Comparison of ENCODE assay signal across 1 cellular context in the genomic region with DNA sequence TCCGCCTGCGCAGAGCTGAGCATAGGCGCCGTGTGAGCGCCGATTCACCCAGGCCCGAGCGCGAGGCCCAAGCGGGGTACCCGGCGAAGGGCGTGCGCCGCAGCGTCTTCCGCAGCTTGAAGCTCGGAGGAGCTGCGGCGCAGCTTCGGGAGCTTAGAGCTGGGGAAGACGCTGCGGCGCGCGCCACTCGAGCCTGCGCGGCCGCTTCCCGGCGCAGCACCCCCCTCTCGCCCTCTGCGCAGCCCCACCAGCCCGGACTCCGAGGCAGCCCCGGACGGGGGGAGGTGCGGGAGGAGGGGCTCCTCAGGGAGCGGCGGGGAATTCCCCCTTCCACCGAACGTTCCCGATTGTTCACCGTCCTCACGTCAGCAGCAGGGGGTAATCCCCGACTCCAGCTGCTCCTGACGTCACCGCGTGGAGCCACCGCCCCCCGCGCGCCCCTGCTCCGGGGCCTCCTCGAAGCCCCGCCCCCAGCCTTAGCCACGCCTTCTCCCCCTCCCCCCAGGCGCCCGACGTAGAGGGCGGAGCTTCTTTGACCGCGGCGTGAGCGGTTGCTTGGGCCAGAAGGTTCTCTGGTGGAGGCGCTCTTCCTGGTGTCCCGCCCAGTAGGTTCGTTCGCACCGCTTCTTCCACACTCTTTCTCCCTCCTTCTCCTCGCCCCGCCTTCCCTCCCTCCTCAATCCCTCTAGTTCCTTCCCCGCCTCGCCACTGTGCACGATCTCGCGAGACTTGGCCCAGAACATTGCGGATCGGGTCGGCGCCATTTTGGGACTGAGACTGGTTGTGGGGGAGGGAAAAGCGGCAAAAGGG.
A peak's percentile ranks its signal among the peaks of the same experiment; 100 is the strongest.
TF ChIP-seq lines count a peak whose summit lies in the region.

Gene GPBP1 (plus strand): TSS at position 742 of the 810 bp plus-strand sequence. CDS start 40,072 bp downstream, outside the sequence.

TF ChIP-seq in HepG2, 621 proteins besides CTCF, POLR2A, EP300 and RAD21 (continued from another document and continues in another):
- TF ChIP-seq ETV5 (CRISPR knock-in tag; IDR thresholded peaks at IDR 0.05; ENCODE audit: borderline replicate concordance) (peak; percentile 1; the same call in 1 of the 2 replicates), JUND (CRISPR knock-in tag; IDR thresholded peaks at IDR 0.05) (no peak; the same call in 1 of the 2 replicates), MAZ (IDR thresholded peaks at IDR 0.05; ENCODE audit: borderline replicate concordance, low read depth, low read length) (peak; percentile 97), MAZ (CRISPR knock-in tag; IDR thresholded peaks at IDR 0.05; ENCODE audit: low read depth) (peak; percentile 97), MTERF4 (CRISPR knock-in tag; IDR thresholded peaks at IDR 0.05) (no peak), RNF2 (conservative IDR thresholded peaks at IDR 0.05; ENCODE audit: low read depth) (peak; percentile 81), MAFG (CRISPR knock-in tag; IDR thresholded peaks at IDR 0.05) (no peak), ZNF569 (CRISPR knock-in tag; IDR thresholded peaks at IDR 0.05; ENCODE audit: borderline replicate concordance) (0 out of 2 replicates have a peak, but pooled peaks have one; percentile 31), SAP130 (CRISPR knock-in tag; IDR thresholded peaks at IDR 0.05; ENCODE audit: low read depth) (peak; percentile 95), U2AF2 (IDR thresholded peaks at IDR 0.05; ENCODE audit: low read depth, low read length) (no peak), ZBTB42 (CRISPR knock-in tag; IDR thresholded peaks at IDR 0.05) (peak; percentile 57; the same call in 1 of the 2 replicates), MTA3 (CRISPR knock-in tag; IDR thresholded peaks at IDR 0.05) (no peak), NFE2L1 (CRISPR knock-in tag; IDR thresholded peaks at IDR 0.05; ENCODE audit: borderline replicate concordance) (no peak), BHLHE40 (IDR thresholded peaks at IDR 0.05; ENCODE audit: low read length) (no peak), PPARG (CRISPR knock-in tag; conservative IDR thresholded peaks at IDR 0.05) (no peak), CREBL2 (CRISPR knock-in tag; IDR thresholded peaks at IDR 0.05; ENCODE audit: borderline replicate concordance) (no peak), SMAD9 (CRISPR knock-in tag; IDR thresholded peaks at IDR 0.05) (no peak), KLF15 (CRISPR knock-in tag; IDR thresholded peaks at IDR 0.05; ENCODE audit: borderline replicate concordance) (0 out of 2 replicates have a peak, but pooled peaks have one; percentile 65), GTF2F1 (IDR thresholded peaks at IDR 0.05; ENCODE audit: low read length) (0 out of 2 replicates have a peak, but pooled peaks have one; percentile 22), SOX5 (CRISPR knock-in tag; IDR thresholded peaks at IDR 0.05; ENCODE audit: borderline replicate concordance) (peak; percentile 66; the same call in 1 of the 2 replicates), STAT5B (CRISPR knock-in tag; IDR thresholded peaks at IDR 0.05) (no peak; the same call in 1 of the 2 replicates), CC2D1A (CRISPR knock-in tag; IDR thresholded peaks at IDR 0.05) (no peak; the same call in 1 of the 2 replicates), ZNF121 (CRISPR knock-in tag; IDR thresholded peaks at IDR 0.05) (no peak; the same call in 1 of the 2 replicates), PLRG1 (conservative IDR thresholded peaks at IDR 0.05) (no peak), RARG (CRISPR knock-in tag; IDR thresholded peaks at IDR 0.05; ENCODE audit: low read depth) (no peak), ZNF788 (CRISPR knock-in tag; IDR thresholded peaks at IDR 0.05; ENCODE audit: borderline replicate concordance) (peak; percentile 70), ZNF580 (CRISPR knock-in tag; IDR thresholded peaks at IDR 0.05; ENCODE audit: borderline replicate concordance, low read depth) (no peak), ZSCAN12 (CRISPR knock-in tag; IDR thresholded peaks at IDR 0.05) (no peak), ZBTB14 (CRISPR knock-in tag; IDR thresholded peaks at IDR 0.05) (peak; percentile 69), GABPA (IDR thresholded peaks at IDR 0.05; ENCODE audit: low read depth, low read length) (no peak), GABPA (CRISPR knock-in tag; IDR thresholded peaks at IDR 0.05; ENCODE audit: low read depth) (peak; percentile 43; the same call in 1 of the 2 replicates)
- TF ChIP-seq, protein P1, sequence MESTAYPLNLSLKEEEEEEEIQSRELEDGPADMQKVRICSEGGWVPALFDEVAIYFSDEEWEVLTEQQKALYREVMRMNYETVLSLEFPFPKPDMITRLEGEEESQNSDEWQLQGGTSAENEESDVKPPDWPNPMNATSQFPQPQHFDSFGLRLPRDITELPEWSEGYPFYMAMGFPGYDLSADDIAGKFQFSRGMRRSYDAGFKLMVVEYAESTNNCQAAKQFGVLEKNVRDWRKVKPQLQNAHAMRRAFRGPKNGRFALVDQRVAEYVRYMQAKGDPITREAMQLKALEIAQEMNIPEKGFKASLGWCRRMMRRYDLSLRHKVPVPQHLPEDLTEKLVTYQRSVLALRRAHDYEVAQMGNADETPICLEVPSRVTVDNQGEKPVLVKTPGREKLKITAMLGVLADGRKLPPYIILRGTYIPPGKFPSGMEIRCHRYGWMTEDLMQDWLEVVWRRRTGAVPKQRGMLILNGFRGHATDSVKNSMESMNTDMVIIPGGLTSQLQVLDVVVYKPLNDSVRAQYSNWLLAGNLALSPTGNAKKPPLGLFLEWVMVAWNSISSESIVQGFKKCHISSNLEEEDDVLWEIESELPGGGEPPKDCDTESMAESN (CRISPR knock-in tag; conservative IDR thresholded peaks at IDR 0.05): peak; percentile 75; the same call in 1 of the 2 replicates
- TF ChIP-seq, protein P2, sequence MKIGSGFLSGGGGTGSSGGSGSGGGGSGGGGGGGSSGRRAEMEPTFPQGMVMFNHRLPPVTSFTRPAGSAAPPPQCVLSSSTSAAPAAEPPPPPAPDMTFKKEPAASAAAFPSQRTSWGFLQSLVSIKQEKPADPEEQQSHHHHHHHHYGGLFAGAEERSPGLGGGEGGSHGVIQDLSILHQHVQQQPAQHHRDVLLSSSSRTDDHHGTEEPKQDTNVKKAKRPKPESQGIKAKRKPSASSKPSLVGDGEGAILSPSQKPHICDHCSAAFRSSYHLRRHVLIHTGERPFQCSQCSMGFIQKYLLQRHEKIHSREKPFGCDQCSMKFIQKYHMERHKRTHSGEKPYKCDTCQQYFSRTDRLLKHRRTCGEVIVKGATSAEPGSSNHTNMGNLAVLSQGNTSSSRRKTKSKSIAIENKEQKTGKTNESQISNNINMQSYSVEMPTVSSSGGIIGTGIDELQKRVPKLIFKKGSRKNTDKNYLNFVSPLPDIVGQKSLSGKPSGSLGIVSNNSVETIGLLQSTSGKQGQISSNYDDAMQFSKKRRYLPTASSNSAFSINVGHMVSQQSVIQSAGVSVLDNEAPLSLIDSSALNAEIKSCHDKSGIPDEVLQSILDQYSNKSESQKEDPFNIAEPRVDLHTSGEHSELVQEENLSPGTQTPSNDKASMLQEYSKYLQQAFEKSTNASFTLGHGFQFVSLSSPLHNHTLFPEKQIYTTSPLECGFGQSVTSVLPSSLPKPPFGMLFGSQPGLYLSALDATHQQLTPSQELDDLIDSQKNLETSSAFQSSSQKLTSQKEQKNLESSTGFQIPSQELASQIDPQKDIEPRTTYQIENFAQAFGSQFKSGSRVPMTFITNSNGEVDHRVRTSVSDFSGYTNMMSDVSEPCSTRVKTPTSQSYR (CRISPR knock-in tag; IDR thresholded peaks at IDR 0.05; ENCODE audit: borderline replicate concordance): peak; percentile 89
- TF ChIP-seq, protein P3, sequence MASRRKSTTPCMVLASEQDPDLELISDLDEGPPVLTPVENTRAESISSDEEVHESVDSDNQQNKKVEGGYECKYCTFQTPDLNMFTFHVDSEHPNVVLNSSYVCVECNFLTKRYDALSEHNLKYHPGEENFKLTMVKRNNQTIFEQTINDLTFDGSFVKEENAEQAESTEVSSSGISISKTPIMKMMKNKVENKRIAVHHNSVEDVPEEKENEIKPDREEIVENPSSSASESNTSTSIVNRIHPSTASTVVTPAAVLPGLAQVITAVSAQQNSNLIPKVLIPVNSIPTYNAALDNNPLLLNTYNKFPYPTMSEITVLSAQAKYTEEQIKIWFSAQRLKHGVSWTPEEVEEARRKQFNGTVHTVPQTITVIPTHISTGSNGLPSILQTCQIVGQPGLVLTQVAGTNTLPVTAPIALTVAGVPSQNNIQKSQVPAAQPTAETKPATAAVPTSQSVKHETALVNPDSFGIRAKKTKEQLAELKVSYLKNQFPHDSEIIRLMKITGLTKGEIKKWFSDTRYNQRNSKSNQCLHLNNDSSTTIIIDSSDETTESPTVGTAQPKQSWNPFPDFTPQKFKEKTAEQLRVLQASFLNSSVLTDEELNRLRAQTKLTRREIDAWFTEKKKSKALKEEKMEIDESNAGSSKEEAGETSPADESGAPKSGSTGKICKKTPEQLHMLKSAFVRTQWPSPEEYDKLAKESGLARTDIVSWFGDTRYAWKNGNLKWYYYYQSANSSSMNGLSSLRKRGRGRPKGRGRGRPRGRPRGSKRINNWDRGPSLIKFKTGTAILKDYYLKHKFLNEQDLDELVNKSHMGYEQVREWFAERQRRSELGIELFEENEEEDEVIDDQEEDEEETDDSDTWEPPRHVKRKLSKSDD (CRISPR knock-in tag; IDR thresholded peaks at IDR 0.05; ENCODE audit: low read depth): peak; percentile 72
- TF ChIP-seq, protein P4, sequence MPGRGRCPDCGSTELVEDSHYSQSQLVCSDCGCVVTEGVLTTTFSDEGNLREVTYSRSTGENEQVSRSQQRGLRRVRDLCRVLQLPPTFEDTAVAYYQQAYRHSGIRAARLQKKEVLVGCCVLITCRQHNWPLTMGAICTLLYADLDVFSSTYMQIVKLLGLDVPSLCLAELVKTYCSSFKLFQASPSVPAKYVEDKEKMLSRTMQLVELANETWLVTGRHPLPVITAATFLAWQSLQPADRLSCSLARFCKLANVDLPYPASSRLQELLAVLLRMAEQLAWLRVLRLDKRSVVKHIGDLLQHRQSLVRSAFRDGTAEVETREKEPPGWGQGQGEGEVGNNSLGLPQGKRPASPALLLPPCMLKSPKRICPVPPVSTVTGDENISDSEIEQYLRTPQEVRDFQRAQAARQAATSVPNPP (CRISPR knock-in tag; IDR thresholded peaks at IDR 0.05): no peak
- TF ChIP-seq, protein P5, sequence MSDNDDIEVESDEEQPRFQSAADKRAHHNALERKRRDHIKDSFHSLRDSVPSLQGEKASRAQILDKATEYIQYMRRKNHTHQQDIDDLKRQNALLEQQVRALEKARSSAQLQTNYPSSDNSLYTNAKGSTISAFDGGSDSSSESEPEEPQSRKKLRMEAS (IDR thresholded peaks at IDR 0.05): peak; percentile 57
- TF ChIP-seq, protein P6, sequence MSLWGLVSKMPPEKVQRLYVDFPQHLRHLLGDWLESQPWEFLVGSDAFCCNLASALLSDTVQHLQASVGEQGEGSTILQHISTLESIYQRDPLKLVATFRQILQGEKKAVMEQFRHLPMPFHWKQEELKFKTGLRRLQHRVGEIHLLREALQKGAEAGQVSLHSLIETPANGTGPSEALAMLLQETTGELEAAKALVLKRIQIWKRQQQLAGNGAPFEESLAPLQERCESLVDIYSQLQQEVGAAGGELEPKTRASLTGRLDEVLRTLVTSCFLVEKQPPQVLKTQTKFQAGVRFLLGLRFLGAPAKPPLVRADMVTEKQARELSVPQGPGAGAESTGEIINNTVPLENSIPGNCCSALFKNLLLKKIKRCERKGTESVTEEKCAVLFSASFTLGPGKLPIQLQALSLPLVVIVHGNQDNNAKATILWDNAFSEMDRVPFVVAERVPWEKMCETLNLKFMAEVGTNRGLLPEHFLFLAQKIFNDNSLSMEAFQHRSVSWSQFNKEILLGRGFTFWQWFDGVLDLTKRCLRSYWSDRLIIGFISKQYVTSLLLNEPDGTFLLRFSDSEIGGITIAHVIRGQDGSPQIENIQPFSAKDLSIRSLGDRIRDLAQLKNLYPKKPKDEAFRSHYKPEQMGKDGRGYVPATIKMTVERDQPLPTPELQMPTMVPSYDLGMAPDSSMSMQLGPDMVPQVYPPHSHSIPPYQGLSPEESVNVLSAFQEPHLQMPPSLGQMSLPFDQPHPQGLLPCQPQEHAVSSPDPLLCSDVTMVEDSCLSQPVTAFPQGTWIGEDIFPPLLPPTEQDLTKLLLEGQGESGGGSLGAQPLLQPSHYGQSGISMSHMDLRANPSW (CRISPR knock-in tag; IDR thresholded peaks at IDR 0.05; ENCODE audit: borderline replicate concordance): no peak
- TF ChIP-seq, protein P7, sequence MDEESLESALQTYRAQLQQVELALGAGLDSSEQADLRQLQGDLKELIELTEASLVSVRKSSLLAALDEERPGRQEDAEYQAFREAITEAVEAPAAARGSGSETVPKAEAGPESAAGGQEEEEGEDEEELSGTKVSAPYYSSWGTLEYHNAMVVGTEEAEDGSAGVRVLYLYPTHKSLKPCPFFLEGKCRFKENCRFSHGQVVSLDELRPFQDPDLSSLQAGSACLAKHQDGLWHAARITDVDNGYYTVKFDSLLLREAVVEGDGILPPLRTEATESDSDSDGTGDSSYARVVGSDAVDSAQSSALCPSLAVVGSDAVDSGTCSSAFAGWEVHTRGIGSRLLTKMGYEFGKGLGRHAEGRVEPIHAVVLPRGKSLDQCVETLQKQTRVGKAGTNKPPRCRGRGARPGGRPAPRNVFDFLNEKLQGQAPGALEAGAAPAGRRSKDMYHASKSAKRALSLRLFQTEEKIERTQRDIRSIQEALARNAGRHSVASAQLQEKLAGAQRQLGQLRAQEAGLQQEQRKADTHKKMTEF (CRISPR knock-in tag; IDR thresholded peaks at IDR 0.05): peak; percentile 88; the same call in 1 of the 2 replicates
